1 cellular context compared by ENCODE assay signal in genomic region chr4:2792396-2792710, GRCh38.
TF ChIP-seq lines count a peak whose summit lies in the region.

No MANE protein-coding gene starts in this region.

TF ChIP-seq in A549, 52 proteins besides CTCF, POLR2A, EP300 and RAD21 (continued from another document):
- TF ChIP-seq ELK1 (IDR thresholded peaks at IDR 0.05; ENCODE audit: low read depth, low read length) (no peak), PHF8 (IDR thresholded peaks at IDR 0.05; ENCODE audit: borderline replicate concordance, low read depth) (no peak), MAFK (IDR thresholded peaks at IDR 0.05; ENCODE audit: partially characterized antibody) (no peak), REST (IDR thresholded peaks at IDR 0.05) (no peak), CBX8 (IDR thresholded peaks at IDR 0.05) (no peak)
